Comparison of ENCODE assay signal across 8 cellular contexts in genomic region chr4:107825072-107825789, GRCh38. TPM values are rescaled to one million over a fixed set of nuclear protein-coding genes. Genes with fewer than 3 reads are reported as not detected.
DNase-seq lines count a peak whose midpoint lies in the region; ATAC-seq, FAIRE-seq and TF ChIP-seq lines count a peak whose summit lies in the region.

No MANE protein-coding gene starts in this region.

- dilution Hi-C loops in endothelial cell of umbilical vein (cut with MboI; ENCODE audit: extremely low pct_ligation_motif_present, low sequenced_read_pairs): no loop called here

- CTCF ChIA-PET in endothelial cell of umbilical vein (lab: Charles Lee): interaction anchor here (0.9 to 3.7 kb wide), 8 partner anchors 28 to 88 kb away, joined by 3 to 24 read pairs (median 4); no protein-coding TSS in a partner anchor

- H3K4me1 ChIP-seq in endothelial cell of umbilical vein (ENCODE audit: control insufficient read depth, extremely low read depth, insufficient read depth, low read length): peaks cover 17% of the 10 kb centered on the region
- no peaks in the 10 kb centered on the region for H3K4me1 ChIP-seq in mesodermal cell (ENCODE audit: control insufficient read depth, insufficient read depth, low read length, poor library complexity, severe bottlenecking)
- peaks cover 10 to 22% (median 16%) of the 10 kb centered on the region in 4 donors for H3K4me1 ChIP-seq in upper lobe of left lung
- peaks cover 11% of the 10 kb centered on the region for H3K4me1 ChIP-seq in effector memory CD4-positive, alpha-beta T cell (ENCODE audit: control insufficient read depth, insufficient read depth, low read length, poor library complexity, severe bottlenecking)

- H3K27ac ChIP-seq in endothelial cell of umbilical vein (ENCODE audit: insufficient read depth, low read depth, low read length) (peak overlapping the region; percentile 86), mesodermal cell (ENCODE audit: low read depth, low read length, severe bottlenecking) (peak overlapping the region; percentile 82), upper lobe of left lung (peak overlapping the region; percentile 96 to 97 (median 97))
- H3K27ac ChIP-seq in effector memory CD4-positive, alpha-beta T cell (ENCODE audit: insufficient read depth, low read length, poor library complexity, severe bottlenecking): no peak overlapping the region

- ATAC-seq in GM19438 (IDR thresholded peaks at IDR 0.05; ENCODE audit: low read depth, unreplicated experiment) (peak; percentile 43), HG03469 (IDR thresholded peaks at IDR 0.05; ENCODE audit: unreplicated experiment) (peak; percentile 15), T-helper 17 cell (peak; percentile 12), upper lobe of left lung (ENCODE audit: low FRiP score in 2 of 2) (peak; percentile 73 to 81)

- intact Hi-C loops in endothelial cell of umbilical vein (cut with micrococcal nuclease): loop anchor here (2.0 kb wide), 2 partner anchors 46 to 64 kb away; no protein-coding TSS in a partner anchor

- H3K9me1 ChIP-seq in endothelial cell of umbilical vein (replicated peaks; ENCODE audit: control insufficient read depth, extremely low read depth, insufficient read depth, low read length): no peaks in the 10 kb centered on the region

- 1 to 12% methylated on average over 3 to 18 of the region's 39 CpGs for WGBS in mesodermal cell (ENCODE audit: insufficient coverage in 2 of 2), 2 experiments
- 4% methylated on average over 19 to 29 of the region's 39 CpGs for WGBS in upper lobe of left lung, 2 donors

- peaks cover 43% of the 10 kb centered on the region for H3K79me2 ChIP-seq in endothelial cell of umbilical vein (ENCODE audit: control insufficient read depth, insufficient read depth, low read length)

- BruUV-seq in endothelial cell of umbilical vein (replicated peaks; lab: Mats Ljungman, UMichigan): no TSS peak

- peak overlapping the region; percentile 90 for H3K9ac ChIP-seq in endothelial cell of umbilical vein (replicated peaks; ENCODE audit: extremely low read depth, insufficient read depth, low read length)

- no peak for TF ChIP-seq CTCF in endothelial cell of umbilical vein (IDR thresholded peaks at IDR 0.05; ENCODE audit: extremely low read depth in 1 of 2, insufficient read depth in 1 of 2, low read depth in 1 of 2, low read length in 2 of 2)
- TF ChIP-seq CTCF in upper lobe of left lung (IDR thresholded peaks at IDR 0.05): peak in 1 of 6 experiments; percentile 10

- H3K4me2 ChIP-seq in endothelial cell of umbilical vein (ENCODE audit: insufficient read depth, low read length): peak overlapping the region; percentile 91

- H3K4me1 Mint-ChIP-seq in T-helper 17 cell: peaks cover 9% of the 10 kb centered on the region

- TF ChIP-seq POLR2A in endothelial cell of umbilical vein (IDR thresholded peaks at IDR 0.05; ENCODE audit: low read depth, low read length): no peak
- TF ChIP-seq POLR2A in upper lobe of left lung (IDR thresholded peaks at IDR 0.05): no peak

- no peaks in the 10 kb centered on the region for H4K20me1 ChIP-seq in endothelial cell of umbilical vein (replicated peaks; ENCODE audit: control insufficient read depth, extremely low read depth, insufficient read depth, low read length)

- FAIRE-seq in endothelial cell of umbilical vein (lab: Jason Lieb, UNC): peak; percentile 47

- H3K27me3 ChIP-seq in endothelial cell of umbilical vein (ENCODE audit: control insufficient read depth in 2 of 2, insufficient read depth in 2 of 2, low read length in 2 of 2): no peaks in the 10 kb centered on the region
- no peaks in the 10 kb centered on the region for H3K27me3 ChIP-seq in upper lobe of left lung
- peaks cover 8% of the 10 kb centered on the region for H3K27me3 ChIP-seq in effector memory CD4-positive, alpha-beta T cell (replicated peaks; ENCODE audit: control insufficient read depth, insufficient read depth, low read length, poor library complexity, severe bottlenecking)

- DNase-seq in COLO829 (ENCODE audit: low spot score) (peak; percentile 48), T-helper 17 cell (no peak), endothelial cell of umbilical vein (ENCODE audit: low read depth, low spot score) (peak; percentile 65), upper lobe of left lung (peak in 1 of 2 donors; percentile 69)
- no peak for DNase-seq in effector memory CD4-positive, alpha-beta T cell

- TF ChIP-seq EP300 in upper lobe of left lung (IDR thresholded peaks at IDR 0.05): no peak

- no peak overlapping the region for H3K27ac Mint-ChIP-seq in T-helper 17 cell

- POLR2A ChIA-PET in endothelial cell of umbilical vein (lab: Charles Lee): interaction anchor here (0.6 to 1.6 kb wide), 4 partner anchors 28 to 742 kb away, joined by 3 to 9 read pairs (median 4); no protein-coding TSS in a partner anchor

- H2AFZ ChIP-seq in endothelial cell of umbilical vein (ENCODE audit: low read depth, low read length): peak overlapping the region; percentile 87

- peaks cover 75% of the 10 kb centered on the region for H3K27me3 Mint-ChIP-seq in T-helper 17 cell

- H3K4me3 ChIP-seq in endothelial cell of umbilical vein (replicated peaks in 1 of 3; ENCODE audit: insufficient read depth in 1 of 3, low read depth in 1 of 3, low read length in 3 of 3) (peak overlapping the region; percentile 83 to 94 (median 91)), mesodermal cell (ENCODE audit: extremely low read depth, insufficient read depth, low read length, poor library complexity, severe bottlenecking) (peak overlapping the region; percentile 62), upper lobe of left lung (peak overlapping the region; percentile 81 to 91 (median 88))
- H3K4me3 ChIP-seq in effector memory CD4-positive, alpha-beta T cell (ENCODE audit: insufficient read depth, low read depth, low read length, poor library complexity, severe bottlenecking): no peak overlapping the region

- H3K9me3 ChIP-seq in T-helper 17 cell (ENCODE audit: control insufficient read depth, low read length, poor library complexity, severe bottlenecking): no peaks in the 10 kb centered on the region
- no peaks in the 10 kb centered on the region for H3K9me3 ChIP-seq in endothelial cell of umbilical vein (replicated peaks; ENCODE audit: control insufficient read depth, insufficient read depth, low read length)
- H3K9me3 ChIP-seq in mesodermal cell (ENCODE audit: control insufficient read depth, low read length): no peaks in the 10 kb centered on the region
- H3K9me3 ChIP-seq in upper lobe of left lung: no peaks in the 10 kb centered on the region
- no peaks in the 10 kb centered on the region for H3K9me3 ChIP-seq in effector memory CD4-positive, alpha-beta T cell (ENCODE audit: control insufficient read depth, low read length)

- peak overlapping the region; percentile 91 for H3K4me3 Mint-ChIP-seq in T-helper 17 cell

- H3K36me3 ChIP-seq in endothelial cell of umbilical vein (ENCODE audit: control insufficient read depth in 2 of 2, extremely low read depth in 1 of 2, insufficient read depth in 2 of 2, low read length in 2 of 2) (no peaks in the 10 kb centered on the region), mesodermal cell (ENCODE audit: control insufficient read depth, insufficient read depth, low read length) (no peaks in the 10 kb centered on the region), upper lobe of left lung (no peaks in the 10 kb centered on the region)
- H3K36me3 ChIP-seq in effector memory CD4-positive, alpha-beta T cell (ENCODE audit: control insufficient read depth, insufficient read depth, low read length): no peaks in the 10 kb centered on the region

- H3K36me3 Mint-ChIP-seq in T-helper 17 cell (ENCODE audit: low read depth): peaks cover 4% of the 10 kb centered on the region

TF ChIP-seq in endothelial cell of umbilical vein, 7 proteins besides CTCF, POLR2A, EP300 and RAD21:
- TF ChIP-seq EZH2 (IDR thresholded peaks at IDR 0.05; ENCODE audit: borderline replicate concordance, low read depth, low read length, severe bottlenecking) (no peak), MAX (IDR thresholded peaks at IDR 0.05; ENCODE audit: insufficient read depth, insufficient read length) (no peak), MYC (IDR thresholded peaks at IDR 0.05; ENCODE audit: low read depth, low read length) (no peak), POLR2AphosphoS5 (IDR thresholded peaks at IDR 0.05; ENCODE audit: insufficient read depth, low read depth, low read length) (peak; percentile 10), GATA2 (IDR thresholded peaks at IDR 0.05; ENCODE audit: insufficient read depth, insufficient read length, low read depth, low read length) (no peak)

RNA-seq across cellular contexts. Expression of gene SGMS2, which starts 0.5 kb away (rescaled TPM):
- total RNA-seq in T-helper 17 cell: under 1 TPM in 1 of 2 donors, not detected in 1; 0.32 TPM
- 33.0 and 35.9 TPM in 2 replicates for total RNA-seq in endothelial cell of umbilical vein
- 33.2 and 39.1 TPM in 2 replicates for polyA plus RNA-seq in endothelial cell of umbilical vein
- 16.1 and 16.3 TPM in 2 replicates for polyA plus RNA-seq in endothelial cell of umbilical vein (2011; cell fraction: cytosol; rRNA removed)
- 17.8 and 25.6 TPM in 2 replicates for polyA plus RNA-seq in endothelial cell of umbilical vein (2011; cell fraction: nucleus; rRNA removed)
- polyA plus RNA-seq in endothelial cell of umbilical vein (2012): 23.9 and 31.4 TPM in 2 replicates
- polyA minus RNA-seq in endothelial cell of umbilical vein: 162 and 181 TPM in 2 replicates
- 22.0 TPM for polyA minus RNA-seq in endothelial cell of umbilical vein (2011; cell fraction: cytosol; rRNA and poly(A)+ RNA removed)
- polyA minus RNA-seq in endothelial cell of umbilical vein (2011; cell fraction: nucleus; rRNA and poly(A)+ RNA removed): 46.8 and 50.8 TPM in 2 replicates
- polyA plus RNA-seq in mesodermal cell (2013, experiment 1 of 2): 4.0 TPM
- polyA plus RNA-seq in mesodermal cell (2013, experiment 2 of 2): 4.1 TPM
- 100 to 1,000 TPM in 4 of 6 donors, 10 to 100 TPM in 2; 85.9 to 551 (median 204) TPM for total RNA-seq in upper lobe of left lung

Comparison
In these comparisons a context has a peak if more than half of its experiments do, and no peak if none do; other contexts are left out.
1. DNase-seq: peak in COLO829 (single experiment) and endothelial cell of umbilical vein (single experiment); none in T-helper 17 cell (0 of 3) and effector memory CD4-positive, alpha-beta T cell (0 of 3).
2. ATAC-seq: peak in every context shown above with its lines; median percentile 77 in upper lobe of left lung; 43 in GM19438; 15 in HG03469; 12 in T-helper 17 cell.
3. RNA of gene SGMS2, which starts 0.5 kb away (total RNA-seq): 85.9 to 551 TPM in upper lobe of left lung and 33.0 to 35.9 TPM in endothelial cell of umbilical vein; 0.32 TPM in T-helper 17 cell; every median in the first group is over 10 times any median in the second.